ENCODE assay signal across 28 cellular contexts in the genomic region with DNA sequence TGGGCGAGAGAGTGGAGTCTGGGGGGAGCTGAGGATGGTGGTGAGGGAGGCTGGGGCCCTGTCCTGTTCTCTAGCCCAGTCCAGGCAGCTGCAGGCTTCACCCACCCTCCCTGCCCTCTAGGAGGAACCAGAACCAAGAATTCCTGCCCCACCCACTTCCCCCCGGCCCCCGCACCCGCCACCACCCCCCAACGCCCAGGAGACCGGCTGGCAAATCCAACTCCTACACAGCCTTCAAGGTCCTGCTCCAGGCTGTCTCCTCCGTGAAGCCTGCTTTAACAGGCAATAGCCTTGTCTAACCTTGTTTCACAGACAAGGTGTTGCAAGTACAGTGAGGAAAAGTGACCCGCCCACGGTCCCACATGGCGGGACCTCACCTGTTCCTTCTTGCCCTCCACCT. TPM values are rescaled to one million over a fixed set of nuclear protein-coding genes. Genes with fewer than 3 reads are reported as not detected.
A peak's percentile ranks its signal among the peaks of the same experiment; 100 is the strongest.
DNase-seq lines count a peak whose midpoint lies in the region; ATAC-seq, FAIRE-seq and TF ChIP-seq lines count a peak whose summit lies in the region.
"Had no signal": no experiment of that assay in that cellular context is flagged by ENCODE, and none has a peak within 500 bp of the region (broad histone marks: within the 10 kb centered on the region; RNA-seq: fewer than 3 reads in every experiment).

No MANE protein-coding gene starts in this region.

- WGBS in A549 (ENCODE audit: missing lambda C conversion rate), result 71% methylated on average over 5 of the region's 10 CpGs
- 68 to 76% methylated on average over 10 of the region's 10 CpGs for WGBS in tibial nerve, 2 donors
- WGBS in trophoblast cell (ENCODE audit: extremely low coverage, insufficient coverage, insufficient read length), result 100% methylated on average over 1 of the region's 10 CpGs

- H3K9me3 ChIP-seq in A549 (peaks cover 7% of the 10 kb centered on the region; the same call in 1 of the 3 replicates), mucosa of rectum (ENCODE audit: control insufficient read depth in 2 of 2, low read length in 2 of 2) (no peaks in the 10 kb centered on the region), tibial nerve (peaks cover 0 to 9% (median 0%) of the 10 kb centered on the region in 4 donors), trophoblast cell (ENCODE audit: insufficient read depth, low read depth, low read length) (peaks cover 2% of the 10 kb centered on the region)
- H3K9me3 ChIP-seq: BE2C, testis had no signal

- no peak overlapping the region for H2AK5ac ChIP-seq in trophoblast cell (ENCODE audit: low read length)

- POLR2A ChIA-PET in A549 (lab: Yijun Ruan, JAX), result no interaction called here

- ATAC-seq in A549 (peak in 1 of 2 experiments; percentile 14; a peak in 1 of 6 replicates), GM21526 (IDR thresholded peaks at IDR 0.05; ENCODE audit: low FRiP score, unreplicated experiment) (no peak)

- H3K79me1 ChIP-seq in trophoblast cell (ENCODE audit: low read length), result no peaks in the 10 kb centered on the region

- peak overlapping the region; percentile 31 to 93 for H3K27ac ChIP-seq in A549
- H3K27ac ChIP-seq in VCaP, result peak overlapping the region; percentile 100
- H3K27ac ChIP-seq in mucosa of rectum (ENCODE audit: low read depth in 2 of 2, low read length in 2 of 2), result no peak overlapping the region
- no peak overlapping the region for H3K27ac ChIP-seq in tibial nerve
- H3K27ac ChIP-seq in trophoblast cell (ENCODE audit: low read depth, low read length), result no peak overlapping the region
- H3K27ac ChIP-seq: hepatocyte, right atrium auricular region, testis had no signal

- CTCF ChIA-PET in A549 (lab: Yijun Ruan, JAX), result no interaction called here

- no peak overlapping the region for H2AFZ ChIP-seq in trophoblast cell (ENCODE audit: insufficient read depth, low read length, poor library complexity)
- H2AFZ ChIP-seq: hepatocyte had no signal

- H3K36me3 ChIP-seq in mucosa of rectum (ENCODE audit: control insufficient read depth in 2 of 2, insufficient read depth in 2 of 2, low read length in 2 of 2) (no peaks in the 10 kb centered on the region), tibial nerve (no peaks in the 10 kb centered on the region), trophoblast cell (ENCODE audit: control insufficient read depth in 1 of 2, insufficient read depth in 2 of 2, low read length in 2 of 2) (no peaks in the 10 kb centered on the region)
- H3K36me3 ChIP-seq: BE2C, right atrium auricular region had no signal

- no peaks in the 10 kb centered on the region for H3K79me2 ChIP-seq in trophoblast cell (ENCODE audit: control insufficient read depth, insufficient read depth, low read length, poor library complexity)
- H3K79me2 ChIP-seq: hepatocyte had no signal

- no peak overlapping the region for H3K18ac ChIP-seq in trophoblast cell (ENCODE audit: low read length)

- H4K91ac ChIP-seq in trophoblast cell (ENCODE audit: low read depth, low read length), result no peak overlapping the region

- H4K8ac ChIP-seq in trophoblast cell (ENCODE audit: low read depth, low read length), result no peak overlapping the region

- TF ChIP-seq CTCF in A549 (IDR thresholded peaks at IDR 0.05) (no peak), VCaP (conservative IDR thresholded peaks at IDR 0.05) (no peak), tibial nerve (IDR thresholded peaks at IDR 0.05) (no peak)

- DNase-seq in A549 (ENCODE audit: low read depth in 1 of 2, low spot score in 1 of 2), result no peak
- peak; percentile 36 for DNase-seq in HT-29 (ENCODE audit: low spot score)
- DNase-seq in tibial nerve (ENCODE audit: low spot score in 2 of 2), result no peak
- no peak for DNase-seq in stimulated activated naive CD4-positive, alpha-beta T cell (lab: John Stamatoyannopoulos, UW)
- DNase-seq in trophoblast cell, result no peak
- DNase-seq: ACHN; activated B cell treated with CpG ODN at 0.5 μM for 24 hours; activated T-cell treated with anti-CD3 and anti-CD28 coated beads, Interleukin-2, amount 50 U/mL, for 48 hours; BE2C; cerebellar nuclear complex; DMS153; NCI-H2029 treated with DMSO at 0.1 percent for 48 hours; NCI-H526; SHP77 treated with DMSO at 0.1 percent for 48 hours; small intestine; stimulated activated naive CD4-positive, alpha-beta T cell treated with Interleukin-2 at 50 U/mL for 16 hours; SW 1271; T-helper 9 cell; testis had no signal

- no peak overlapping the region for H2BK5ac ChIP-seq in trophoblast cell (ENCODE audit: low read depth, low read length, poor library complexity)

- no peak for TF ChIP-seq RAD21 in A549 (conservative IDR thresholded peaks at IDR 0.05 in 1 of 2, IDR thresholded peaks at IDR 0.05 in 1 of 2)

- TF ChIP-seq EP300 in A549 (IDR thresholded peaks at IDR 0.05) (no peak), tibial nerve (IDR thresholded peaks at IDR 0.05) (no peak)

- no peak overlapping the region for H3K14ac ChIP-seq in trophoblast cell (ENCODE audit: low read length)

- TF ChIP-seq POLR2A in A549 (IDR thresholded peaks at IDR 0.05; ENCODE audit: low read length) (no peak), tibial nerve (IDR thresholded peaks at IDR 0.05) (no peak)

- H3K4me3 ChIP-seq in A549, result no peak overlapping the region
- peak overlapping the region; percentile 65 to 68 for H3K4me3 ChIP-seq in mucosa of rectum (ENCODE audit: low read length in 2 of 2)
- no peak overlapping the region for H3K4me3 ChIP-seq in tibial nerve
- H3K4me3 ChIP-seq in trophoblast cell (ENCODE audit: low read depth, low read length), result no peak overlapping the region
- H3K4me3 ChIP-seq: hepatocyte, right atrium auricular region, testis had no signal

- H3K4me1 ChIP-seq in A549, result peaks cover 52% of the 10 kb centered on the region
- peaks cover 24 to 28% of the 10 kb centered on the region in 2 donors for H3K4me1 ChIP-seq in mucosa of rectum (ENCODE audit: control insufficient read depth in 2 of 2, insufficient read depth in 2 of 2, low read length in 2 of 2)
- no peaks in the 10 kb centered on the region for H3K4me1 ChIP-seq in tibial nerve
- H3K4me1 ChIP-seq in trophoblast cell (ENCODE audit: control insufficient read depth in 1 of 2, insufficient read depth in 2 of 2, low read length in 2 of 2), result no peaks in the 10 kb centered on the region
- H3K4me1 ChIP-seq: BE2C, right atrium auricular region, testis had no signal

- no peak overlapping the region for H2BK12ac ChIP-seq in trophoblast cell (ENCODE audit: low read length)

- no peak overlapping the region for H4K12ac ChIP-seq in trophoblast cell (ENCODE audit: low read depth, low read length)

- no peak for FAIRE-seq in A549 (lab: Jason Lieb, UNC)
- FAIRE-seq: H54, RCC 7860, small intestine had no signal

- H3K27me3 ChIP-seq in mucosa of rectum (ENCODE audit: control insufficient read depth in 2 of 2, insufficient read depth in 2 of 2, low read length in 2 of 2) (no peaks in the 10 kb centered on the region), tibial nerve (no peaks in the 10 kb centered on the region), trophoblast cell (ENCODE audit: insufficient read depth, low read length) (no peaks in the 10 kb centered on the region)
- H3K27me3 ChIP-seq: BE2C, hepatocyte, right atrium auricular region, testis had no signal

- H3K23ac ChIP-seq in trophoblast cell (ENCODE audit: low read length), result no peak overlapping the region

- H3K4ac ChIP-seq in trophoblast cell (ENCODE audit: low read depth, low read length), result no peak overlapping the region

- H3K4me2 ChIP-seq in A549, result peak overlapping the region; percentile 85
- H3K4me2 ChIP-seq in trophoblast cell (ENCODE audit: low read length), result no peak overlapping the region
- H3K4me2 ChIP-seq: hepatocyte had no signal

- H3K9ac ChIP-seq in mucosa of rectum (ENCODE audit: low read depth in 1 of 2, low read length in 2 of 2), result no peak overlapping the region
- H3K9ac ChIP-seq in trophoblast cell (ENCODE audit: low read length), result no peak overlapping the region

- H2BK120ac ChIP-seq in trophoblast cell (ENCODE audit: insufficient read depth, low read length, poor library complexity), result no peak overlapping the region

TF ChIP-seq in A549, 52 proteins besides CTCF, POLR2A, EP300 and RAD21:
- TF ChIP-seq ZFP36 (IDR thresholded peaks at IDR 0.05; ENCODE audit: borderline replicate concordance, partially characterized antibody) (peak; percentile 10), CHD2 (IDR thresholded peaks at IDR 0.05; ENCODE audit: low read length, partially characterized antibody) (no peak)

RNA-seq across cellular contexts. Expression of a gene that starts 2.4 kb away (rescaled TPM):
- 5.4 and 6.2 TPM in 2 replicates for polyA plus RNA-seq in A549 (2011; rRNA removed)
- 4.3 and 6.3 TPM in 2 replicates for polyA plus RNA-seq in A549 (2012; cell fraction: cytosol; rRNA removed)
- 4.7 and 7.5 TPM in 2 replicates for polyA plus RNA-seq in A549 (2012; cell fraction: nucleus; rRNA removed)
- 2.2 to 4.3 TPM (median 3.7 TPM) in 3 replicates for polyA plus RNA-seq in A549 (2017; fragmentation: RNase III; extraction: RNeasy Plus Mini Kit Qiagen cat#74134 plus additional on column Dnase treatment)
- polyA minus RNA-seq in A549 (2011; rRNA and poly(A)+ RNA removed), result 4.3 and 7.2 TPM in 2 replicates
- total RNA-seq in HT-29 (2014; rRNA removed; shearing (Covaris generic)), result 55.1 and 59.6 TPM in 2 replicates
- total RNA-seq in tibial nerve, result not detected
- polyA plus RNA-seq in trophoblast cell (2013), result 0.18 and 0.30 TPM in 2 replicates
- total RNA-seq: lung microvascular endothelial cell, M059J had no signal

Comparison
In these comparisons a context has a peak if more than half of its experiments do, and no peak if none do; other contexts are left out.
1. H3K27ac ChIP-seq: peak in A549 (2 of 2) and VCaP (single experiment); none in mucosa of rectum (0 of 2), tibial nerve (0 of 4) and trophoblast cell (single experiment).
2. H3K4me3 ChIP-seq: peak in mucosa of rectum (2 of 2); none in A549 (single experiment), tibial nerve (0 of 4) and trophoblast cell (single experiment).
3. RNA of a gene that starts 2.4 kb away (total RNA-seq): 55.1 to 59.6 TPM in HT-29; not detected in tibial nerve; every median in the first group is over 10 times any median in the second.